20 cellular contexts compared by ENCODE assay signal in the genomic region with DNA sequence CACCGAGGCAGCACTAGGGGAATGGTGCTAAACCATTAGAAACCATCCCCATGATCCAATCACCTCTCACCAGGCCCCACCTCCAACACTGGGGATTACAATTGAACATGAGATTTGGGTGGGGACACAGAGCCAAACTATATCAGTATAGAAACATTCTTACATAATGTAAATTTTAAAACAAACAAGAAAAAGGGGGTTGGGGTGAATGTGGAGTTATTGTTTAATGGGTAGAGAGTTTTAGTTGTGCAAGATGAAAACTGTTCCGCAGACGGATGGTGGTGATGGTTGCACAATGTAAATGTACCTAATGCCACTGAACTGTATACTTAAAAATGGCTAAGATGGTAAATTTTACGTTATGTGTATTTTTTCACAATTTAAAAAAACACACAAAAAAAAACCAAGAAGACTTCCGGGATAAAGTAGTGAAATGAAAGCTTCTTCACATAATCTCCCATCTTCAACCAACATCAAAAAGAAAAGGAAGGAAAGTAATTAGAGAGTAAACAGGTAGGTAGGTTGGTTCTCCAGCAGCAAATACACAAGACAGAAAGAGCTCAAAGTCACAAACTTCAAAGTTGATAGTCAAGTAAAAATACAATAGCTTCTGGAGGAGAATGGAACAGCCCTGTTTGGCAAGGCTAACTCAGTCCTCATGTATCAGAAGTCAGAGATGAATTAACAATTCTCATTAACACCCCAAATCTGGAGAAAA. TPM values are rescaled to one million over a fixed set of nuclear protein-coding genes. Genes with fewer than 3 reads are reported as not detected.
DNase-seq lines count a peak whose midpoint lies in the region; ATAC-seq, FAIRE-seq and TF ChIP-seq lines count a peak whose summit lies in the region.
"Had no signal": no experiment of that assay in that cellular context is flagged by ENCODE, and none has a peak within 500 bp of the region (broad histone marks: within the 10 kb centered on the region; RNA-seq: fewer than 3 reads in every experiment).

No MANE protein-coding gene starts in this region.

- peak overlapping the region; percentile 58 for H3K27ac Mint-ChIP-seq in T-helper 1 cell treated with Interleukin-12 subunit alpha and Interleukin-12 subunit beta and Interleukin-4 antibody, amounts not matched to agents 30 μg/mL and 1 μg/mL, for 36 hours
- peak overlapping the region; percentile 36 to 47 for H3K27ac Mint-ChIP-seq in effector memory CD8-positive, alpha-beta T cell
- no peak overlapping the region for H3K27ac Mint-ChIP-seq in progenitor cell of endocrine pancreas
- H3K27ac Mint-ChIP-seq: activated B cell treated with CpG ODN at 0.5 μM for 24 hours, B cell had no signal

- CTCF ChIA-PET in A549 (lab: Yijun Ruan, JAX) = no interaction called here

- POLR2A ChIA-PET in A549 (lab: Yijun Ruan, JAX) = no interaction called here

- H3K9ac ChIP-seq in KMS-11 = no peak overlapping the region

- peaks cover 4% of the 10 kb centered on the region for H3K9me3 Mint-ChIP-seq in T-helper 1 cell treated with Interleukin-12 subunit alpha and Interleukin-12 subunit beta and Interleukin-4 antibody, amounts not matched to agents 30 μg/mL and 1 μg/mL, for 36 hours
- no peaks in the 10 kb centered on the region for H3K9me3 Mint-ChIP-seq in effector memory CD8-positive, alpha-beta T cell
- H3K9me3 Mint-ChIP-seq in progenitor cell of endocrine pancreas (ENCODE audit: low read depth) = peaks cover 3% of the 10 kb centered on the region
- H3K9me3 Mint-ChIP-seq: activated B cell treated with CpG ODN at 0.5 μM for 24 hours; activated naive CD8-positive, alpha-beta T cell treated with anti-CD3 and anti-CD28 coated beads for 36 hours had no signal

- no peaks in the 10 kb centered on the region for H3K9me3 ChIP-seq in A549
- H3K9me3 ChIP-seq: body of pancreas, HAP-1, left ventricle myocardium inferior, ovary, tibial nerve had no signal

- no peak for TF ChIP-seq CTCF in A549 (IDR thresholded peaks at IDR 0.05)
- TF ChIP-seq CTCF in KMS-11 (conservative IDR thresholded peaks at IDR 0.05; ENCODE audit: low read depth, low read length) = no peak
- TF ChIP-seq CTCF in progenitor cell of endocrine pancreas (IDR thresholded peaks at IDR 0.05; ENCODE audit: unreplicated experiment) = no peak

- H3K36me3 ChIP-seq in KMS-11 (ENCODE audit: insufficient read depth) = no peaks in the 10 kb centered on the region
- H3K36me3 ChIP-seq: HAP-1, left ventricle myocardium inferior, ovary had no signal

- H4K20me1 ChIP-seq in KMS-11 (ENCODE audit: insufficient read depth) = no peaks in the 10 kb centered on the region

- no peak overlapping the region for H2AFZ ChIP-seq in KMS-11 (ENCODE audit: low read depth)

- H3K4me2 ChIP-seq in A549 (peak overlapping the region; percentile 44; the same call in 2 of the 3 replicates), KMS-11 (peak overlapping the region; percentile 39; the same call in 1 of the 2 replicates)

- FAIRE-seq in A549 (lab: Jason Lieb, UNC) = no peak
- FAIRE-seq: colon had no signal

- H3K4me1 ChIP-seq in A549 (peaks cover 51% of the 10 kb centered on the region), KMS-11 (ENCODE audit: low read depth, poor library complexity, severe bottlenecking) (peaks cover 32% of the 10 kb centered on the region)

- ATAC-seq in A549 (no peak), GM21576 (IDR thresholded peaks at IDR 0.05; ENCODE audit: unreplicated experiment) (no peak)
- no peak for ATAC-seq in effector memory CD8-positive, alpha-beta T cell (replicated peaks)
- ATAC-seq: body of pancreas had no signal

- DNase-seq in T-helper 1 cell = no peak
- DNase-seq in A549 (ENCODE audit: low read depth in 1 of 2, low spot score in 1 of 2) = no peak
- no peak for DNase-seq in effector memory CD8-positive, alpha-beta T cell
- no peak for DNase-seq in putamen (ENCODE audit: low spot score)
- no peak for DNase-seq in progenitor cell of endocrine pancreas (ENCODE audit: low spot score, unreplicated experiment)
- DNase-seq: activated B cell treated with CpG ODN at 0.5 μM for 24 hours; activated naive CD8-positive, alpha-beta T cell treated with anti-CD3 and anti-CD28 coated beads for 36 hours; body of pancreas; left ventricle myocardium inferior; NCI-H1694 treated with DMSO at 0.1 percent for 48 hours; ovary; stimulated activated naive CD4-positive, alpha-beta T cell had no signal

- no peaks in the 10 kb centered on the region for H3K27me3 ChIP-seq in KMS-11 (ENCODE audit: insufficient read depth, low read depth)
- H3K27me3 ChIP-seq: body of pancreas, ovary, tibial nerve had no signal

- no peaks in the 10 kb centered on the region for H3K27me3 Mint-ChIP-seq in T-helper 1 cell treated with Interleukin-12 subunit alpha and Interleukin-12 subunit beta and Interleukin-4 antibody, amounts not matched to agents 30 μg/mL and 1 μg/mL, for 36 hours (ENCODE audit: low read depth)
- no peaks in the 10 kb centered on the region for H3K27me3 Mint-ChIP-seq in effector memory CD8-positive, alpha-beta T cell
- no peaks in the 10 kb centered on the region for H3K27me3 Mint-ChIP-seq in progenitor cell of endocrine pancreas
- H3K27me3 Mint-ChIP-seq: activated B cell treated with CpG ODN at 0.5 μM for 24 hours; activated naive CD8-positive, alpha-beta T cell treated with anti-CD3 and anti-CD28 coated beads for 36 hours; B cell had no signal

- H3K4me1 Mint-ChIP-seq in T-helper 1 cell treated with Interleukin-12 subunit alpha and Interleukin-12 subunit beta and Interleukin-4 antibody, amounts not matched to agents 30 μg/mL and 1 μg/mL, for 36 hours (ENCODE audit: low read depth) = peaks cover 35% of the 10 kb centered on the region
- H3K4me1 Mint-ChIP-seq in effector memory CD8-positive, alpha-beta T cell (ENCODE audit: low read depth in 2 of 2) = peaks cover 28 to 53% of the 10 kb centered on the region in 2 donors
- H3K4me1 Mint-ChIP-seq in progenitor cell of endocrine pancreas (ENCODE audit: low read depth) = peaks cover 15% of the 10 kb centered on the region

- peaks cover 21% of the 10 kb centered on the region for H3K36me3 Mint-ChIP-seq in T-helper 1 cell treated with Interleukin-12 subunit alpha and Interleukin-12 subunit beta and Interleukin-4 antibody, amounts not matched to agents 30 μg/mL and 1 μg/mL, for 36 hours (ENCODE audit: low read depth)
- H3K36me3 Mint-ChIP-seq in effector memory CD8-positive, alpha-beta T cell (ENCODE audit: insufficient read depth) = peaks cover 5% of the 10 kb centered on the region
- peaks cover 15% of the 10 kb centered on the region for H3K36me3 Mint-ChIP-seq in progenitor cell of endocrine pancreas (ENCODE audit: insufficient read depth)

- no peak overlapping the region for H3K4me3 Mint-ChIP-seq in T-helper 1 cell treated with Interleukin-12 subunit alpha and Interleukin-12 subunit beta and Interleukin-4 antibody, amounts not matched to agents 30 μg/mL and 1 μg/mL, for 36 hours
- no peak overlapping the region for H3K4me3 Mint-ChIP-seq in effector memory CD8-positive, alpha-beta T cell
- no peak overlapping the region for H3K4me3 Mint-ChIP-seq in progenitor cell of endocrine pancreas (ENCODE audit: low read depth)
- H3K4me3 Mint-ChIP-seq: activated B cell treated with CpG ODN at 0.5 μM for 24 hours; activated naive CD8-positive, alpha-beta T cell treated with anti-CD3 and anti-CD28 coated beads for 36 hours; B cell had no signal

- peak overlapping the region in 1 of 2 experiments; percentile 30; a peak in 1 of 6 replicates for H3K27ac ChIP-seq in A549
- H3K27ac ChIP-seq in KMS-11 = no peak overlapping the region
- H3K27ac ChIP-seq: 22Rv1, body of pancreas, left ventricle myocardium inferior, ovary, tibial nerve had no signal

- H3K4me3 ChIP-seq in A549 (no peak overlapping the region), KMS-11 (IDR thresholded peaks at IDR 0.05; ENCODE audit: insufficient read depth, low read depth, low read length) (no peak overlapping the region)
- H3K4me3 ChIP-seq: body of pancreas, HAP-1, left ventricle myocardium inferior, ovary, tibial nerve had no signal

- TF ChIP-seq EP300 in A549 (IDR thresholded peaks at IDR 0.05) = no peak

- TF ChIP-seq POLR2A in A549 (IDR thresholded peaks at IDR 0.05; ENCODE audit: low read length) = no peak

- no peak for TF ChIP-seq RAD21 in A549 (conservative IDR thresholded peaks at IDR 0.05 in 1 of 2, IDR thresholded peaks at IDR 0.05 in 1 of 2)

- H3K79me2 ChIP-seq in KMS-11 (ENCODE audit: insufficient read depth, low read depth) = peaks cover 27% of the 10 kb centered on the region

- WGBS in A549 (ENCODE audit: missing lambda C conversion rate) = 94% methylated on average over 5 of the region's 5 CpGs

TF ChIP-seq in A549, 52 proteins besides CTCF, POLR2A, EP300 and RAD21 (continues in another document):
- TF ChIP-seq CBX8 (IDR thresholded peaks at IDR 0.05) = no peak
- no peak for TF ChIP-seq CBX2 (IDR thresholded peaks at IDR 0.05; ENCODE audit: borderline replicate concordance, low read depth)
- TF ChIP-seq BCL3 (IDR thresholded peaks at IDR 0.05) = no peak
- TF ChIP-seq MAFK (IDR thresholded peaks at IDR 0.05; ENCODE audit: partially characterized antibody) = no peak
- no peak for TF ChIP-seq RARB (CRISPR knock-in tag; IDR thresholded peaks at IDR 0.05)
- TF ChIP-seq ZC3H11A (IDR thresholded peaks at IDR 0.05) = no peak

RNA-seq across cellular contexts. Expression of gene RARS2, which starts 16.3 kb away (rescaled TPM):
- polyA plus RNA-seq in A549 (2011; rRNA removed) (11.3 and 14.6 TPM in 2 replicates), A549 (2017; fragmentation: RNase III; extraction: RNeasy Plus Mini Kit Qiagen cat#74134 plus additional on column Dnase treatment) (23.7 to 25.3 TPM (median 25.2 TPM) in 3 replicates)
- polyA plus RNA-seq in A549 (2012; cell fraction: cytosol; rRNA removed) = 3.9 and 4.7 TPM in 2 replicates
- 2.2 and 2.9 TPM in 2 replicates for polyA plus RNA-seq in A549 (2012; cell fraction: nucleus; rRNA removed)
- polyA minus RNA-seq in A549 (2011; rRNA and poly(A)+ RNA removed) = 5.1 and 5.6 TPM in 2 replicates
- total RNA-seq in progenitor cell of endocrine pancreas = 50.3 and 51.4 TPM in 2 replicates

RNA-seq across cellular contexts. Expression of gene ORC3, which starts 16.5 kb away (rescaled TPM):
- 48.3 and 50.1 TPM in 2 replicates for polyA plus RNA-seq in A549 (2011; rRNA removed)
- polyA plus RNA-seq in A549 (2012; cell fraction: cytosol; rRNA removed) = 13.4 TPM in 2 replicates
- polyA plus RNA-seq in A549 (2012; cell fraction: nucleus; rRNA removed) = 7.0 and 8.4 TPM in 2 replicates
- polyA plus RNA-seq in A549 (2017; fragmentation: RNase III; extraction: RNeasy Plus Mini Kit Qiagen cat#74134 plus additional on column Dnase treatment) = 25.5 to 30.5 TPM (median 27.8 TPM) in 3 replicates
- polyA minus RNA-seq in A549 (2011; rRNA and poly(A)+ RNA removed) = 11.4 and 14.9 TPM in 2 replicates
- 30.1 and 31.6 TPM in 2 replicates for total RNA-seq in progenitor cell of endocrine pancreas
